ENCODE assay signal across 27 cellular contexts in genomic region chr4:135739354-135739753, GRCh38.
"Had no signal": no experiment of that assay in that cellular context is flagged by ENCODE, and none has a peak within 500 bp of the region (broad histone marks: within the 10 kb centered on the region; RNA-seq: fewer than 3 reads in every experiment).

No MANE protein-coding gene starts in this region.

- H3K27ac Mint-ChIP-seq: activated CD4-positive, alpha-beta memory T cell treated with anti-CD3 and anti-CD28 coated beads for 36 hours; activated CD4-positive, alpha-beta T cell treated with anti-CD3 and anti-CD28 coated beads, Interleukin-2, amount 10 ng/mL, durations not matched to agents 24 days and 14 days; activated naive CD4-positive, alpha-beta T cell treated with anti-CD3 and anti-CD28 coated beads, Interleukin-2, amount 10 ng/mL, durations not matched to agents 7 days and 5 days; activated naive CD8-positive, alpha-beta T cell treated with anti-CD3 and anti-CD28 coated beads, Interleukin-2, amount 10 ng/mL, durations not matched to agents 7 days and 5 days; mesothelial cell of epicardium; naive B cell; nephron progenitor cell; progenitor cell of endocrine pancreas; stimulated activated memory B cell treated with anti-CD40 and anti-IgM and Interleukin-4, amounts not matched to agents 10 μg/mL and 1 μg/mL and 100 μg/mL, for 72 hours; T-cell; T-helper 2 cell treated with Interferon-gamma antibody and Interleukin-4, amounts not matched to agents 5 μg/mL and 100 μg/mL, for 36 hours had no signal

- H3K9me3 ChIP-seq: esophagus muscularis mucosa, neutrophil, tibial nerve had no signal

- H3K36me3 Mint-ChIP-seq: activated CD4-positive, alpha-beta memory T cell treated with anti-CD3 and anti-CD28 coated beads for 36 hours; activated naive CD4-positive, alpha-beta T cell treated with anti-CD3 and anti-CD28 coated beads, Interleukin-2, amount 10 ng/mL, durations not matched to agents 7 days and 5 days; activated naive CD8-positive, alpha-beta T cell treated with anti-CD3 and anti-CD28 coated beads, Interleukin-2, amount 10 ng/mL, durations not matched to agents 7 days and 5 days; mesothelial cell of epicardium; naive B cell; stimulated activated memory B cell treated with anti-CD40 and anti-IgM and Interleukin-4, amounts not matched to agents 10 μg/mL and 1 μg/mL and 100 μg/mL, for 72 hours; T-cell had no signal

- H3K27ac ChIP-seq: esophagus muscularis mucosa, foreskin keratinocyte, neutrophil, tibial nerve had no signal

- H3K27me3 ChIP-seq: esophagus muscularis mucosa, foreskin keratinocyte, neutrophil, tibial nerve had no signal

- H3K4me3 ChIP-seq: esophagus muscularis mucosa, smooth muscle cell, tibial nerve had no signal

- H3K27me3 Mint-ChIP-seq: activated CD4-positive, alpha-beta memory T cell treated with anti-CD3 and anti-CD28 coated beads for 36 hours; activated CD4-positive, alpha-beta T cell treated with anti-CD3 and anti-CD28 coated beads, Interleukin-2, amount 10 ng/mL, durations not matched to agents 24 days and 14 days; activated naive CD4-positive, alpha-beta T cell treated with anti-CD3 and anti-CD28 coated beads, Interleukin-2, amount 10 ng/mL, durations not matched to agents 7 days and 5 days; activated naive CD8-positive, alpha-beta T cell treated with anti-CD3 and anti-CD28 coated beads, Interleukin-2, amount 10 ng/mL, durations not matched to agents 7 days and 5 days; naive B cell; progenitor cell of endocrine pancreas; stimulated activated memory B cell treated with anti-CD40 and anti-IgM and Interleukin-4, amounts not matched to agents 10 μg/mL and 1 μg/mL and 100 μg/mL, for 72 hours; T-cell had no signal

- DNase-seq: activated CD4-positive, alpha-beta memory T cell treated with anti-CD3 and anti-CD28 coated beads for 36 hours; activated CD4-positive, alpha-beta T cell treated with anti-CD3 and anti-CD28 coated beads, Interleukin-2, amount 10 ng/mL, durations not matched to agents 24 days and 14 days; activated CD4-positive, CD25-positive, alpha-beta regulatory T cell treated with anti-CD3 and anti-CD28 coated beads, Interleukin-2, amount 50 U/mL, for 72 hours; activated CD8-positive, alpha-beta memory T cell treated with anti-CD3 and anti-CD28 coated beads, Interleukin-2, amount 50 U/mL, for 4 hours; activated gamma-delta T cell; activated naive CD4-positive, alpha-beta T cell treated with anti-CD3 and anti-CD28 coated beads, Interleukin-2, amount 10 ng/mL, durations not matched to agents 7 days and 5 days; activated naive CD8-positive, alpha-beta T cell treated with anti-CD3 and anti-CD28 coated beads, Interleukin-2, amount 10 ng/mL, durations not matched to agents 7 days and 5 days; activated T-cell treated with anti-CD3 and anti-CD28 coated beads, Interleukin-2, amount 50 U/mL, for 1 hour; amygdala; caudate nucleus; foreskin keratinocyte; left cardiac atrium; naive B cell; nephron progenitor cell; retina; stimulated activated CD4-positive, alpha-beta T cell treated with anti-CD3 and anti-CD28 coated beads, Interleukin-1b, Interleukin-23, amount 100 ng/mL, for 48 hours; stimulated activated CD4-positive, alpha-beta T cell treated with anti-CD3 and anti-CD28 coated beads, Interleukin-4, amount 100 ng/mL, for 4 hours; stimulated activated CD8-positive, alpha-beta memory T cell treated with anti-CD3 and anti-CD28 coated beads, Interleukin-4, amount 100 ng/mL, for 48 hours; T-cell had no signal

- H3K4me1 ChIP-seq: esophagus muscularis mucosa, foreskin keratinocyte, tibial nerve had no signal

- H3K4me1 Mint-ChIP-seq: activated CD4-positive, alpha-beta T cell treated with anti-CD3 and anti-CD28 coated beads, Interleukin-2, amount 10 ng/mL, durations not matched to agents 24 days and 14 days; activated naive CD4-positive, alpha-beta T cell treated with anti-CD3 and anti-CD28 coated beads, Interleukin-2, amount 10 ng/mL, durations not matched to agents 7 days and 5 days; activated naive CD8-positive, alpha-beta T cell treated with anti-CD3 and anti-CD28 coated beads, Interleukin-2, amount 10 ng/mL, durations not matched to agents 7 days and 5 days; mesothelial cell of epicardium; naive B cell; nephron progenitor cell; stimulated activated memory B cell treated with anti-CD40 and anti-IgM and Interleukin-4, amounts not matched to agents 10 μg/mL and 1 μg/mL and 100 μg/mL, for 72 hours; T-cell had no signal

- ATAC-seq: foreskin keratinocyte; left cardiac atrium; stimulated activated memory B cell treated with anti-CD40 and anti-IgM and Interleukin-4, amounts not matched to agents 10 μg/mL and 1 μg/mL and 100 μg/mL, for 72 hours; T-cell had no signal

- H3K4me3 Mint-ChIP-seq: activated CD4-positive, alpha-beta memory T cell treated with anti-CD3 and anti-CD28 coated beads for 36 hours; activated CD4-positive, alpha-beta T cell treated with anti-CD3 and anti-CD28 coated beads, Interleukin-2, amount 10 ng/mL, durations not matched to agents 24 days and 14 days; activated naive CD4-positive, alpha-beta T cell treated with anti-CD3 and anti-CD28 coated beads, Interleukin-2, amount 10 ng/mL, durations not matched to agents 7 days and 5 days; activated naive CD8-positive, alpha-beta T cell treated with anti-CD3 and anti-CD28 coated beads, Interleukin-2, amount 10 ng/mL, durations not matched to agents 7 days and 5 days; mesothelial cell of epicardium; naive B cell; nephron progenitor cell; stimulated activated memory B cell treated with anti-CD40 and anti-IgM and Interleukin-4, amounts not matched to agents 10 μg/mL and 1 μg/mL and 100 μg/mL, for 72 hours; T-cell; T-helper 2 cell treated with Interferon-gamma antibody and Interleukin-4, amounts not matched to agents 5 μg/mL and 100 μg/mL, for 36 hours had no signal

- H3K36me3 ChIP-seq: esophagus muscularis mucosa, neutrophil, tibial nerve had no signal

- H3K4me2 ChIP-seq: smooth muscle cell had no signal
